ENCODE assay signal across 9 cellular contexts in the genomic region with DNA sequence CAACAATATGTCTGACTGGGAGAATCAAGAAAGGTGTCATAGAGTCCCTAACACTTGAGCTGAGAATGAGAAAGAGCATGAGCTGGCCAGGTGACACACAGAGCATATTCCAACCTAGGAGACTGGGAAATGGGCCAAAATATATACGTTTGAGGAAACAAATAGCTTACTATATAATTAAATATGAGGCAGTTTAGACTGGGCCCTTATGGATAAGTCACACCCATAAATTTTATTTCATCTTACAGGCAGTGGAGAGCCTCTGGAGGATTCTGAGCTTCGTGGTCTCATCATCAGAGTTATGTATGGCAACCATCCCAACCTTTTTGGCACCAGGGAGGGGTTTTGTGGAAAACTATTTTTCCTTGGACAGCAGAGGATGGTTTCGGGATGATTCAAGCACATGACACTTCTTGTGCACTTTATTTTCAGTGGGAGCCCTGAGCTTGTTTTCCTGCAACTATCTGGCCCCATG. TPM values are rescaled to one million over a fixed set of nuclear protein-coding genes. Genes with fewer than 3 reads are reported as not detected.
DNase-seq lines count a peak whose midpoint lies in the region; ATAC-seq and TF ChIP-seq lines count a peak whose summit lies in the region.
"Had no signal": no experiment of that assay in that cellular context is flagged by ENCODE, and none has a peak within 500 bp of the region (broad histone marks: within the 10 kb centered on the region; RNA-seq: fewer than 3 reads in every experiment).

No MANE protein-coding gene starts in this region.

- WGBS in mammary epithelial cell (ENCODE audit: low coverage, missing lambda C conversion rate): 0% methylated on average over 3 of the region's 3 CpGs

- in situ Hi-C loops in mammary epithelial cell (cut with MboI; ENCODE audit: low sequenced_read_pairs in 2 of 2): no loop called here

- DNase-seq in LHCN-M2 (ENCODE audit: low read depth) (peak; percentile 75), mammary epithelial cell (peak; percentile 65), mucosa of gallbladder (ENCODE audit: low spot score) (peak; percentile 46), SJCRH30 (no peak), HK-2 (ENCODE audit: unreplicated experiment) (no peak), DMS153 (lab: John Stamatoyannopoulos, UW) (no peak)
- DNase-seq: stimulated activated CD4-positive, alpha-beta T cell treated with anti-CD3 and anti-CD28 coated beads, Interleukin-4, amount 100 ng/mL, for 24 hours had no signal

- H3K79me2 ChIP-seq in ACC112 (ENCODE audit: control insufficient read depth, insufficient read depth, low read length, unreplicated experiment) (no peaks in the 10 kb centered on the region), mammary epithelial cell (ENCODE audit: insufficient read depth, low read length) (no peaks in the 10 kb centered on the region)

- no peaks in the 10 kb centered on the region for H4K20me1 ChIP-seq in mammary epithelial cell (ENCODE audit: insufficient read depth, low read length)

- no peaks in the 10 kb centered on the region for H3K36me3 ChIP-seq in ACC112 (ENCODE audit: insufficient read depth, low read length)
- no peaks in the 10 kb centered on the region for H3K36me3 ChIP-seq in mammary epithelial cell (ENCODE audit: insufficient read depth, low read length)
- H3K36me3 ChIP-seq in SJCRH30: no peaks in the 10 kb centered on the region

- H3K4me1 ChIP-seq in ACC112 (ENCODE audit: control insufficient read depth, insufficient read depth, low read length, unreplicated experiment) (peaks cover 41% of the 10 kb centered on the region), mammary epithelial cell (ENCODE audit: insufficient read depth, low read length) (peaks cover 37% of the 10 kb centered on the region), SJCRH30 (peaks cover 5% of the 10 kb centered on the region; the same call in 1 of the 2 replicates)

- peak overlapping the region; percentile 21 for H3K4me2 ChIP-seq in mammary epithelial cell (ENCODE audit: insufficient read depth, low read depth, low read length)

- H3K27ac ChIP-seq in ACC112 (ENCODE audit: low read depth, low read length): peak overlapping the region; percentile 98
- H3K27ac ChIP-seq in mammary epithelial cell (ENCODE audit: insufficient read depth, low read depth, low read length): peak overlapping the region; percentile 78
- no peak overlapping the region for H3K27ac ChIP-seq in SJCRH30

- H3K9ac ChIP-seq in mammary epithelial cell (ENCODE audit: insufficient read depth, low read length): no peak overlapping the region

- TF ChIP-seq CTCF in mammary epithelial cell (conservative IDR thresholded peaks at IDR 0.05 in 1 of 2, IDR thresholded peaks at IDR 0.05 in 1 of 2; ENCODE audit: extremely low read depth in 1 of 2, insufficient read depth in 1 of 2, low read depth in 1 of 2, low read length in 2 of 2): no peak

- H3K4me3 ChIP-seq in ACC112 (ENCODE audit: low read depth, low read length): 0 out of 2 replicates have a peak overlapping the region, but pooled peaks have one; percentile 26
- H3K4me3 ChIP-seq in mammary epithelial cell (replicated peaks in 1 of 3; ENCODE audit: insufficient read depth in 1 of 3, low read depth in 2 of 3, low read length in 3 of 3): no peak overlapping the region
- no peak overlapping the region for H3K4me3 ChIP-seq in SJCRH30

- ATAC-seq in HG02885 (IDR thresholded peaks at IDR 0.05; ENCODE audit: poor library complexity, unreplicated experiment): no peak

- CTCF ChIA-PET in mammary epithelial cell (lab: Charles Lee; ENCODE audit: low non-redundant PET): interaction anchor here (0.7 kb wide), 1 partner anchor 85 kb away, joined by 3 read pairs; no protein-coding TSS in a partner anchor

- no peaks in the 10 kb centered on the region for H3K27me3 ChIP-seq in ACC112 (ENCODE audit: insufficient read depth, low read length)
- H3K27me3 ChIP-seq in mammary epithelial cell (ENCODE audit: insufficient read depth, low read length): no peaks in the 10 kb centered on the region
- H3K27me3 ChIP-seq in SJCRH30: no peaks in the 10 kb centered on the region

- H3K9me3 ChIP-seq in mammary epithelial cell (replicated peaks; ENCODE audit: insufficient read depth, low read length) (no peaks in the 10 kb centered on the region), SJCRH30 (replicated peaks) (no peaks in the 10 kb centered on the region)

- dilution Hi-C loops in mammary epithelial cell (cut with HindIII; ENCODE audit: low sequenced_read_pairs): loop anchor here (5.0 to 10.0 kb wide), 3 partner anchors 34 to 192 kb away; partner anchors contain the start of gene SERPINB1

- intact Hi-C loops in mammary epithelial cell (cut with micrococcal nuclease): loop anchor here (5.0 kb wide), 1 partner anchor 54 kb away; no protein-coding TSS in a partner anchor

- BruUV-seq in mammary epithelial cell (replicated peaks; lab: Mats Ljungman, UMichigan): no TSS peak

- H2AFZ ChIP-seq in ACC112 (ENCODE audit: low read length, unreplicated experiment): no peak overlapping the region
- H2AFZ ChIP-seq in mammary epithelial cell (ENCODE audit: low read depth, low read length): no peak overlapping the region

RNA-seq across cellular contexts. Expression of gene NQO2, which starts 12.9 kb away (rescaled TPM):
- total RNA-seq in LHCN-M2 (2014; rRNA removed) (28.8 and 30.1 TPM in 2 replicates), mammary epithelial cell (10 to 100 TPM; 17.0 to 20.3 TPM), mucosa of gallbladder (35.0 TPM)
- polyA plus RNA-seq in LHCN-M2 (2012): 36.4 TPM
- polyA plus RNA-seq in mammary epithelial cell: 25.1 TPM
- 31.0 TPM for polyA minus RNA-seq in mammary epithelial cell
- total RNA-seq in SJCRH30 (2014; rRNA removed; shearing (Covaris generic)): 15.4 and 17.5 TPM in 2 replicates

RNA-seq across cellular contexts. Expression of gene SERPINB6, which starts 15.4 kb away (rescaled TPM):
- total RNA-seq in LHCN-M2 (2014; rRNA removed): 150 and 160 TPM in 2 replicates
- 127 TPM for polyA plus RNA-seq in LHCN-M2 (2012)
- total RNA-seq in mammary epithelial cell: 10 to 100 TPM; 70.0 to 93.3 TPM
- polyA plus RNA-seq in mammary epithelial cell: 82.5 TPM
- 123 TPM for polyA minus RNA-seq in mammary epithelial cell
- total RNA-seq in mucosa of gallbladder: 141 TPM
- total RNA-seq in SJCRH30 (2014; rRNA removed; shearing (Covaris generic)): 60.4 and 62.5 TPM in 2 replicates

Comparison
In these comparisons a context has a peak if more than half of its experiments do, and no peak if none do; other contexts are left out.
1. DNase-seq: peak in LHCN-M2 (single experiment), mammary epithelial cell (single experiment) and mucosa of gallbladder (single experiment); none in SJCRH30 (0 of 2), HK-2 (single experiment) and DMS153 (single experiment).